ENCODE assay signal across 21 cellular contexts in the genomic region with DNA sequence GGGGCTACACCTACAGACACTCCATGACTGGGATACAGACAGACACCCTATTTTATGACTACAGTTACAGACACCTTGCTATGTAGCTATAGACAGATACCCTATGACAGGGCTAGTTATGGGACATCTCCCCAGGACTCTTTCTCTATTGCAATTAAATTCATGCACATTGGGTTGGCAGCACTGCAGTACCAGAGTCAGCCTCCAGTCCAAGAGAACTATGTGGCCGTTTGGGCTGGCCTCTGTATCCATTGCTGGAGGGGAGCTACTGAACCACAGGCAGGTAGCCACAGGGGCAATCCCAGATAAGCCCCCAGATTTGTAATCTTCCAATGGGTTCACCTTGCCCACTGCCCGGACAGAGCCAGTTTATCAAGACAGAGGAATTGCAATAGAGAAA.
DNase-seq lines count a peak whose midpoint lies in the region; ATAC-seq and TF ChIP-seq lines count a peak whose summit lies in the region.
"Had no signal": no experiment of that assay in that cellular context is flagged by ENCODE, and none has a peak within 500 bp of the region (broad histone marks: within the 10 kb centered on the region; RNA-seq: fewer than 3 reads in every experiment).

No MANE protein-coding gene starts in this region.

- no peaks in the 10 kb centered on the region for H3K4me1 ChIP-seq in spleen
- H3K4me1 ChIP-seq: SJSA1 had no signal

- no peaks in the 10 kb centered on the region for H3K36me3 ChIP-seq in spleen
- H3K36me3 ChIP-seq: SJSA1 had no signal

- WGBS in spleen, 5 donors = 73 to 85% (median 75%) methylated on average over 2 of the region's 2 CpGs

- no peak overlapping the region for H3K27ac ChIP-seq in spleen
- H3K27ac ChIP-seq: 22Rv1, SJSA1 had no signal

- intact Hi-C loops in spleen (cut with DNase I; ENCODE audit: low total_unique reads) = no loop called here

- peak; percentile 5 for DNase-seq in DMS53 (lab: John Stamatoyannopoulos, UW)
- no peak for DNase-seq in DMS53 treated with DMSO at 0.1 percent for 48 hours (lab: John Stamatoyannopoulos, UW; ENCODE audit: unreplicated experiment)
- peak; percentile 23 for DNase-seq in spleen
- DNase-seq in iPS-NIHi7 (ENCODE audit: extremely low spot score) = no peak
- DNase-seq in 8988T = no peak
- DNase-seq in T-helper 2 cell treated with Interferon-gamma antibody and Interleukin-4, amounts not matched to agents 5 μg/mL and 100 μg/mL, for 36 hours (ENCODE audit: low spot score) = no peak
- DNase-seq: C1 segment of cervical spinal cord, EL, H7, KG1, NCI-H1436, NCI-H2029, NCI-H2171 treated with DMSO at 0.1 percent for 48 hours, NCI-H446 treated with DMSO at 0.1 percent for 48 hours, PC-3, T-cell, T1000 had no signal

- H3K4me3 ChIP-seq in spleen = no peak overlapping the region
- H3K4me3 ChIP-seq: SJSA1 had no signal

- TF ChIP-seq CTCF in spleen (IDR thresholded peaks at IDR 0.05 in 8 of 11, conservative IDR thresholded peaks at IDR 0.05 in 3 of 11) = no peak

- no peaks in the 10 kb centered on the region for H3K27me3 ChIP-seq in spleen (replicated peaks in 1 of 7)
- H3K27me3 ChIP-seq: SJSA1 had no signal

- H3K27me3 Mint-ChIP-seq in T-helper 2 cell treated with Interferon-gamma antibody and Interleukin-4, amounts not matched to agents 5 μg/mL and 100 μg/mL, for 36 hours (ENCODE audit: low read depth) = no peaks in the 10 kb centered on the region
- H3K27me3 Mint-ChIP-seq: T-cell had no signal

- no peaks in the 10 kb centered on the region for H3K9me3 Mint-ChIP-seq in T-helper 2 cell treated with Interferon-gamma antibody and Interleukin-4, amounts not matched to agents 5 μg/mL and 100 μg/mL, for 36 hours

- no peaks in the 10 kb centered on the region for H3K4me1 Mint-ChIP-seq in T-helper 2 cell treated with Interferon-gamma antibody and Interleukin-4, amounts not matched to agents 5 μg/mL and 100 μg/mL, for 36 hours (ENCODE audit: low read depth)
- H3K4me1 Mint-ChIP-seq: T-cell had no signal

- TF ChIP-seq POLR2A in spleen (IDR thresholded peaks at IDR 0.05) = no peak

- H3K36me3 Mint-ChIP-seq in T-helper 2 cell treated with Interferon-gamma antibody and Interleukin-4, amounts not matched to agents 5 μg/mL and 100 μg/mL, for 36 hours (ENCODE audit: low read depth) = no peaks in the 10 kb centered on the region
- H3K36me3 Mint-ChIP-seq: T-cell had no signal

- no peak overlapping the region for H3K4me3 Mint-ChIP-seq in T-helper 2 cell treated with Interferon-gamma antibody and Interleukin-4, amounts not matched to agents 5 μg/mL and 100 μg/mL, for 36 hours
- H3K4me3 Mint-ChIP-seq: T-cell had no signal

- no peak overlapping the region for H3K27ac Mint-ChIP-seq in T-helper 2 cell treated with Interferon-gamma antibody and Interleukin-4, amounts not matched to agents 5 μg/mL and 100 μg/mL, for 36 hours
- H3K27ac Mint-ChIP-seq: T-cell had no signal

- H3K9me3 ChIP-seq in spleen = peaks cover 0 to 8% (median 0%) of the 10 kb centered on the region in 8 donors
- H3K9me3 ChIP-seq: SJSA1 had no signal

- ATAC-seq in GM18511 (IDR thresholded peaks at IDR 0.05; ENCODE audit: unreplicated experiment) (peak; percentile 52), HG03520 (IDR thresholded peaks at IDR 0.05; ENCODE audit: unreplicated experiment) (peak; percentile 55)
- ATAC-seq: PC-3, T-cell had no signal

Comparison
In these comparisons a context has a peak if more than half of its experiments do, and no peak if none do; other contexts are left out.
1. DNase-seq: peak in DMS53 (single experiment) and spleen (single experiment); none in DMS53 treated with DMSO at 0.1 percent for 48 hours (single experiment), iPS-NIHi7 (single experiment), 8988T (single experiment) and T-helper 2 cell treated with Interferon-gamma antibody and Interleukin-4, amounts not matched to agents 5 μg/mL and 100 μg/mL, for 36 hours (single experiment).